ENCODE assay signal across 19 cellular contexts in the genomic region with DNA sequence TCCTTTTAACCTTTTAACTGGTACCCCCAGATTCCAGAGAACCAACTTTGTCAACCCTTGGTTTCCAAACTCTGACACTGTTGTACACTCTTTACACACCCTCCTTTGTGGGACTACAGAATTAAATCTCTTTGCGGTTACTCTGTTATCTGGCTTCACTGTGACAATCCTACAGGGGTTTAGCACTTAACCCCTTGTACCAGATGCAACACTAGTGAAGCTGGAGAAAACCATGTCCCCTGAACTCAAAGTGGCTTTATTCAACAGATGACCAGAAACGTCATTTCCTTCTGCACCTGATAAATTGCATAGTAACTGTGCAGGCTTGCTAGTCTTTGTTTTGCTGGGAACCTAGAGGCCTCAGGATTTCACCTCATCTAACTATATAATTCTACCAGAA. TPM values are rescaled to one million over a fixed set of nuclear protein-coding genes. Genes with fewer than 3 reads are reported as not detected.
A peak's percentile ranks its signal among the peaks of the same experiment; 100 is the strongest.
DNase-seq lines count a peak whose midpoint lies in the region; ATAC-seq and TF ChIP-seq lines count a peak whose summit lies in the region.
"Had no signal": no experiment of that assay in that cellular context is flagged by ENCODE, and none has a peak within 500 bp of the region (broad histone marks: within the 10 kb centered on the region; RNA-seq: fewer than 3 reads in every experiment).

No MANE protein-coding gene starts in this region.

- ATAC-seq in DND-41 (ENCODE audit: insufficient read depth, low read depth): no peak
- ATAC-seq in naive thymus-derived CD8-positive, alpha-beta T cell: no peak
- no peak for ATAC-seq in HG03571 (IDR thresholded peaks at IDR 0.05; ENCODE audit: unreplicated experiment)
- no peak for ATAC-seq in activated CD8-positive, alpha-beta memory T cell treated with anti-CD3 and anti-CD28 coated beads, Interleukin-2, amount 10 ng/mL, durations not matched to agents 7 days and 5 days
- ATAC-seq: HepG2 had no signal

- H3K79me2 ChIP-seq in DND-41 (ENCODE audit: insufficient read depth, low read length): peaks cover 21% of the 10 kb centered on the region

- no peak overlapping the region for H3K4me3 Mint-ChIP-seq in naive thymus-derived CD8-positive, alpha-beta T cell
- H3K4me3 Mint-ChIP-seq in activated CD8-positive, alpha-beta memory T cell treated with anti-CD3 and anti-CD28 coated beads, Interleukin-2, amount 10 ng/mL, durations not matched to agents 7 days and 5 days: no peak overlapping the region
- H3K4me3 Mint-ChIP-seq: CD4-positive, alpha-beta T cell had no signal

- H3K36me3 Mint-ChIP-seq in naive thymus-derived CD8-positive, alpha-beta T cell: peaks cover 0 to 3% (median 3%) of the 10 kb centered on the region in 3 donors
- peaks cover 13% of the 10 kb centered on the region for H3K36me3 Mint-ChIP-seq in activated CD8-positive, alpha-beta memory T cell treated with anti-CD3 and anti-CD28 coated beads, Interleukin-2, amount 10 ng/mL, durations not matched to agents 7 days and 5 days

- H3K27ac ChIP-seq in BLaER1 (peak overlapping the region; percentile 91), DND-41 (ENCODE audit: low read length) (peak overlapping the region; percentile 66), neutrophil (peak overlapping the region; percentile 100), dorsolateral prefrontal cortex (no peak overlapping the region)
- H3K27ac ChIP-seq: GM23248 had no signal

- CTCF ChIA-PET in activated CD8-positive, alpha-beta memory T cell treated with anti-CD3 and anti-CD28 coated beads, Interleukin-2, amount 10 ng/mL, durations not matched to agents 7 days and 5 days (lab: Charles Lee): interaction anchor here (0.8 to 9.4 kb wide), 2 partner anchors 11 to 143 kb away, joined by 3 to 115 read pairs; no protein-coding TSS in a partner anchor

- H3K4me1 Mint-ChIP-seq in naive thymus-derived CD8-positive, alpha-beta T cell: peaks cover 6 to 47% (median 10%) of the 10 kb centered on the region in 4 donors
- peaks cover 63% of the 10 kb centered on the region for H3K4me1 Mint-ChIP-seq in activated CD8-positive, alpha-beta memory T cell treated with anti-CD3 and anti-CD28 coated beads, Interleukin-2, amount 10 ng/mL, durations not matched to agents 7 days and 5 days

- H4K20me1 ChIP-seq in BLaER1 (no peaks in the 10 kb centered on the region), DND-41 (ENCODE audit: insufficient read depth, low read length) (no peaks in the 10 kb centered on the region)

- H3K27ac Mint-ChIP-seq in naive thymus-derived CD8-positive, alpha-beta T cell: no peak overlapping the region
- no peak overlapping the region for H3K27ac Mint-ChIP-seq in activated CD8-positive, alpha-beta memory T cell treated with anti-CD3 and anti-CD28 coated beads, Interleukin-2, amount 10 ng/mL, durations not matched to agents 7 days and 5 days
- H3K27ac Mint-ChIP-seq: CD4-positive, alpha-beta T cell had no signal

- H3K4me2 ChIP-seq in BLaER1 (peak overlapping the region; percentile 43), DND-41 (ENCODE audit: insufficient read depth, low read length) (no peak overlapping the region)

- H3K9ac ChIP-seq in BLaER1 (no peak overlapping the region), DND-41 (ENCODE audit: low read depth, low read length) (no peak overlapping the region)
- H3K9ac ChIP-seq: GM23248 had no signal

- H3K36me3 ChIP-seq in BLaER1 (no peaks in the 10 kb centered on the region), DND-41 (ENCODE audit: insufficient read depth, low read length) (no peaks in the 10 kb centered on the region; the same call in 1 of the 2 replicates), neutrophil (no peaks in the 10 kb centered on the region)
- H3K36me3 ChIP-seq: HAP-1 had no signal

- H3K4me1 ChIP-seq in BLaER1: peaks cover 99% of the 10 kb centered on the region
- peaks cover 93% of the 10 kb centered on the region for H3K4me1 ChIP-seq in DND-41 (ENCODE audit: insufficient read depth, low read length)
- H3K4me1 ChIP-seq in neutrophil (ENCODE audit: control insufficient read depth in 1 of 2, insufficient read depth in 1 of 2, low read depth in 1 of 2, low read length in 1 of 2): peaks cover 99 to 100% of the 10 kb centered on the region in 2 experiments

- no peaks in the 10 kb centered on the region for H3K27me3 ChIP-seq in BLaER1
- no peaks in the 10 kb centered on the region for H3K27me3 ChIP-seq in DND-41 (ENCODE audit: insufficient read depth, low read length, poor library complexity)
- no peaks in the 10 kb centered on the region for H3K27me3 ChIP-seq in neutrophil
- no peaks in the 10 kb centered on the region for H3K27me3 ChIP-seq in dorsolateral prefrontal cortex

- H3K9me3 ChIP-seq in BLaER1 (no peaks in the 10 kb centered on the region), DND-41 (ENCODE audit: insufficient read depth, low read length, severe bottlenecking) (no peaks in the 10 kb centered on the region), neutrophil (no peaks in the 10 kb centered on the region)
- H3K9me3 ChIP-seq: HAP-1 had no signal

- DNase-seq in DND-41: no peak
- peak; percentile 12 for DNase-seq in NCI-H82 treated with DMSO at 0.1 percent for 48 hours (lab: John Stamatoyannopoulos, UW; ENCODE audit: unreplicated experiment)
- DNase-seq in dorsolateral prefrontal cortex: no peak
- no peak for DNase-seq in naive thymus-derived CD8-positive, alpha-beta T cell
- DNase-seq in activated CD8-positive, alpha-beta memory T cell treated with anti-CD3 and anti-CD28 coated beads, Interleukin-2, amount 10 ng/mL, durations not matched to agents 7 days and 5 days: no peak
- DNase-seq: 8988T; C1 segment of cervical spinal cord; CD4-positive, alpha-beta T cell; DMS153; DMS79; GF-D8; GM23248; KG1 had no signal

- H3K27me3 Mint-ChIP-seq in naive thymus-derived CD8-positive, alpha-beta T cell: peaks cover 13 to 45% (median 23%) of the 10 kb centered on the region in 5 donors
- peaks cover 18% of the 10 kb centered on the region for H3K27me3 Mint-ChIP-seq in activated CD8-positive, alpha-beta memory T cell treated with anti-CD3 and anti-CD28 coated beads, Interleukin-2, amount 10 ng/mL, durations not matched to agents 7 days and 5 days
- H3K27me3 Mint-ChIP-seq: IgD-negative memory B cell had no signal

- H3K9me3 Mint-ChIP-seq in naive thymus-derived CD8-positive, alpha-beta T cell: no peaks in the 10 kb centered on the region
- no peaks in the 10 kb centered on the region for H3K9me3 Mint-ChIP-seq in activated CD8-positive, alpha-beta memory T cell treated with anti-CD3 and anti-CD28 coated beads, Interleukin-2, amount 10 ng/mL, durations not matched to agents 7 days and 5 days (ENCODE audit: low read depth)
- H3K9me3 Mint-ChIP-seq: CD4-positive, alpha-beta T cell; IgD-negative memory B cell had no signal

- POLR2A ChIA-PET in naive thymus-derived CD8-positive, alpha-beta T cell (lab: Charles Lee): no interaction called here

- intact Hi-C loops in dorsolateral prefrontal cortex (cut with DNase I): loop anchor here (5.0 kb wide), 3 partner anchors 149 to 286 kb away; partner anchors contain the start of genes ALG8 (in 1 of the 2) and NARS2 (in 1 of the 2)

- no peak overlapping the region for H3K4me3 ChIP-seq in BLaER1
- no peak overlapping the region for H3K4me3 ChIP-seq in DND-41 (ENCODE audit: low read depth in 1 of 2, low read length in 2 of 2)
- peak overlapping the region; percentile 3 to 29 for H3K4me3 ChIP-seq in neutrophil (ENCODE audit: low read depth in 1 of 2, low read length in 1 of 2)
- H3K4me3 ChIP-seq in dorsolateral prefrontal cortex: no peak overlapping the region
- H3K4me3 ChIP-seq: GM23248, HAP-1 had no signal

- TF ChIP-seq CTCF in DND-41 (IDR thresholded peaks at IDR 0.05; ENCODE audit: borderline replicate concordance, extremely low read depth, low read length, poor library complexity, severe bottlenecking): no peak
- TF ChIP-seq CTCF in neutrophil (IDR thresholded peaks at IDR 0.05): no peak
- TF ChIP-seq CTCF in dorsolateral prefrontal cortex (IDR thresholded peaks at IDR 0.05 in 54 of 56, conservative IDR thresholded peaks at IDR 0.05 in 2 of 56; ENCODE audit: low read depth in 1 of 56, partially characterized antibody in 56 of 56): no peak

- H2AFZ ChIP-seq in DND-41 (ENCODE audit: low read depth, low read length): no peak overlapping the region
- H2AFZ ChIP-seq: GM23248 had no signal

RNA-seq across cellular contexts. Expression of gene GAB2, which starts 5.6 kb away (rescaled TPM):
- 100 to 1,000 TPM in 37 of 120 experiments, 10 to 100 TPM in 83; 36.8 to 242 (median 84.6) TPM for total RNA-seq in dorsolateral prefrontal cortex
- 1 to 10 TPM; 1.8 to 3.0 TPM for total RNA-seq in naive thymus-derived CD8-positive, alpha-beta T cell
- under 1 TPM in 2 of 3 donors, not detected in 1; 0.16 to 0.23 TPM for polyA plus RNA-seq in naive thymus-derived CD8-positive, alpha-beta T cell
- total RNA-seq in activated CD8-positive, alpha-beta memory T cell treated with anti-CD3 and anti-CD28 coated beads, Interleukin-2, amount 10 ng/mL, durations not matched to agents 7 days and 5 days: 10 to 100 TPM; 23.8 to 29.9 TPM

Comparison
In these comparisons a context has a peak if more than half of its experiments do, and no peak if none do; other contexts are left out.
1. H3K27ac ChIP-seq: peak in BLaER1 (single experiment), DND-41 (single experiment) and neutrophil (single experiment); none in dorsolateral prefrontal cortex (0 of 59).
2. H3K4me3 ChIP-seq: peak in neutrophil (2 of 2); none in BLaER1 (single experiment), DND-41 (0 of 2) and dorsolateral prefrontal cortex (0 of 59).
3. RNA of gene GAB2, which starts 5.6 kb away (total RNA-seq): 36.8 to 242 TPM in dorsolateral prefrontal cortex and 23.8 to 29.9 TPM in activated CD8-positive, alpha-beta memory T cell treated with anti-CD3 and anti-CD28 coated beads, Interleukin-2, amount 10 ng/mL, durations not matched to agents 7 days and 5 days; 1.8 to 3.0 TPM in naive thymus-derived CD8-positive, alpha-beta T cell; every median in the first group is over 4 times any median in the second.